Comparison of ENCODE assay signal across 18 cellular contexts in the genomic region with DNA sequence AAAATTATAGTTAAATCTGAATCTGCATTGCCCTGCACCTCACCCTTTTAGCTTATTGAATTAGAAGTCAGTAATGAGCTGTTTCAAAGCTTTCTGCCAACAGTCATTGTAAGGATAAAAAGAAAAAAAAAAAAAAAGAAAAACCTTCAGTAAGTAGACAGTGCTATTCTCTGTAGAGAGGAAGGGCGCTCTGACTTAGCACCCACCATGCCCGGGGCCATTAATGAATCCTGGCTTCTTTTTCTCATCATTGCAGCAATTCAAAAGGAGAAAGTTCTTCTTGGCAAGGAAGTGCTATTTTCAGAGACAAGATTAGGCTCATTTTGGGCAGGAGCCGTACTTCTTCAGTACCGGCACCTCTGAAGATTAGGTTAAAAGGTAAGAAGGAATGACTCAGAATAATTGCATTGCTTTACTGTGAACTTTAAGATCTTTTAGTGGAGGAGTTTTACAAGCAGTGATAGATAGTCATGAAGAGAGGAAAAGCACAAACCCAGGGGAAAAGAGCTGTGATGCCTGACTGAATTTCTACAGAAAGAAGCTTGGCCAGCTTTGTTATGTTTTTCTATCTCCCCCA.
DNase-seq lines count a peak whose midpoint lies in the region; ATAC-seq, FAIRE-seq and TF ChIP-seq lines count a peak whose summit lies in the region.
"Had no signal": no experiment of that assay in that cellular context is flagged by ENCODE, and none has a peak within 500 bp of the region (broad histone marks: within the 10 kb centered on the region; RNA-seq: fewer than 3 reads in every experiment).

No MANE protein-coding gene starts in this region.

- POLR2A ChIA-PET in HCT116 (lab: Charles Lee): no interaction called here

- intact Hi-C loops in HCT116 (cut with micrococcal nuclease): no loop called here

- no peaks in the 10 kb centered on the region for H3K79me2 ChIP-seq in HCT116 (ENCODE audit: insufficient read depth, low read length)
- H3K79me2 ChIP-seq in keratinocyte (ENCODE audit: control insufficient read depth, insufficient read depth, low read length): no peaks in the 10 kb centered on the region

- H2AFZ ChIP-seq in HCT116 (ENCODE audit: low read depth, low read length, poor library complexity, severe bottlenecking): no peak overlapping the region
- peak overlapping the region; percentile 14 for H2AFZ ChIP-seq in keratinocyte (ENCODE audit: control insufficient read depth, low read length)

- H3K27ac Mint-ChIP-seq in activated naive CD8-positive, alpha-beta T cell treated with anti-CD3 and anti-CD28 coated beads, Interleukin-2, amount 50 U/mL, for 24 hours: no peak overlapping the region
- H3K27ac Mint-ChIP-seq: CD14-positive monocyte; CD8-positive, alpha-beta T cell had no signal

- ATAC-seq in HCT116: no peak
- no peak for ATAC-seq in activated naive CD8-positive, alpha-beta T cell treated with anti-CD3 and anti-CD28 coated beads, Interleukin-2, amount 50 U/mL, for 24 hours
- ATAC-seq: A549; CD8-positive, alpha-beta T cell had no signal

- no peaks in the 10 kb centered on the region for H3K9me1 ChIP-seq in keratinocyte (ENCODE audit: control insufficient read depth, extremely low read depth, insufficient read depth, low read length)

- RAD21 ChIA-PET in HCT116 (lab: Charles Lee; ENCODE audit: low non-redundant PET in 1 of 2, low total read pairs in 2 of 2, uncharacterized antibody in 2 of 2, unreplicated experiment in 2 of 2): no interaction called here

- H3K9me3 ChIP-seq in HCT116 (ENCODE audit: control insufficient read depth in 1 of 2, insufficient read depth in 1 of 2, low read depth in 1 of 2, low read length in 2 of 2) (0 out of 4 replicates have a peak, but pooled peaks cover 0 to 3% of the 10 kb centered on the region in 2 experiments), keratinocyte (ENCODE audit: control insufficient read depth, low read depth, low read length) (no peaks in the 10 kb centered on the region)
- H3K9me3 ChIP-seq: A549, Caco-2 had no signal

- H3K36me3 ChIP-seq in HCT116 (ENCODE audit: control insufficient read depth in 1 of 2, insufficient read depth in 2 of 2, low read length in 2 of 2): no peaks in the 10 kb centered on the region
- H3K36me3 ChIP-seq in bronchial epithelial cell (ENCODE audit: control insufficient read depth, insufficient read depth, low read length): no peaks in the 10 kb centered on the region
- no peaks in the 10 kb centered on the region for H3K36me3 ChIP-seq in keratinocyte (ENCODE audit: control insufficient read depth in 2 of 2, extremely low read depth in 1 of 2, insufficient read depth in 2 of 2, low read length in 2 of 2)

- TF ChIP-seq RAD21 in HCT116 (IDR thresholded peaks at IDR 0.05; ENCODE audit: low read depth): no peak

- H3K9ac ChIP-seq in HCT116 (ENCODE audit: low read length) (no peak overlapping the region), keratinocyte (ENCODE audit: control insufficient read depth, extremely low read depth, insufficient read depth, low read length) (no peak overlapping the region)

- H3K4me3 Mint-ChIP-seq in activated naive CD8-positive, alpha-beta T cell treated with anti-CD3 and anti-CD28 coated beads, Interleukin-2, amount 50 U/mL, for 24 hours: no peak overlapping the region
- H3K4me3 Mint-ChIP-seq: CD14-positive monocyte; CD8-positive, alpha-beta T cell had no signal

- DNase-seq in HCT116 (ENCODE audit: low read depth, low spot score) (no peak), bronchial epithelial cell (ENCODE audit: low read depth) (peak; percentile 5), keratinocyte (ENCODE audit: low read depth, low spot score) (no peak), putamen (ENCODE audit: low spot score) (peak; percentile 38), NCI-H2081 treated with DMSO at 0.1 percent for 48 hours (lab: John Stamatoyannopoulos, UW) (no peak), NCI-H345 treated with DMSO at 0.1 percent for 48 hours (lab: John Stamatoyannopoulos, UW; ENCODE audit: unreplicated experiment) (no peak)
- no peak for DNase-seq in activated naive CD8-positive, alpha-beta T cell treated with anti-CD3 and anti-CD28 coated beads, Interleukin-2, amount 50 U/mL, for 24 hours
- DNase-seq in activated CD4-positive, alpha-beta T cell treated with anti-CD3 and anti-CD28 coated beads, Interleukin-2, amount 50 U/mL, for 1 hour: no peak
- DNase-seq: Caco-2; CD8-positive, alpha-beta T cell; DMS53; GF-D8; HCEC 1CT had no signal

- dilution Hi-C loops in keratinocyte (cut with MboI; ENCODE audit: extremely low pct_ligation_motif_present, low sequenced_read_pairs): no loop called here

- no peaks in the 10 kb centered on the region for H3K36me3 Mint-ChIP-seq in activated naive CD8-positive, alpha-beta T cell treated with anti-CD3 and anti-CD28 coated beads, Interleukin-2, amount 50 U/mL, for 24 hours (ENCODE audit: low read depth)
- H3K36me3 Mint-ChIP-seq: CD14-positive monocyte; CD8-positive, alpha-beta T cell had no signal

- H3K27me3 Mint-ChIP-seq in activated naive CD8-positive, alpha-beta T cell treated with anti-CD3 and anti-CD28 coated beads, Interleukin-2, amount 50 U/mL, for 24 hours: no peaks in the 10 kb centered on the region

- H3K27me3 ChIP-seq in HCT116 (ENCODE audit: insufficient read depth, low read length) (no peaks in the 10 kb centered on the region), bronchial epithelial cell (ENCODE audit: control insufficient read depth, insufficient read depth, low read length) (no peaks in the 10 kb centered on the region), keratinocyte (ENCODE audit: control insufficient read depth, extremely low read depth, insufficient read depth, low read length) (no peaks in the 10 kb centered on the region)

- BruUV-seq in HCT116 (replicated peaks; lab: Mats Ljungman, UMichigan): no TSS peak

- no peak overlapping the region for H3K4me2 ChIP-seq in HCT116 (ENCODE audit: low read length)
- peak overlapping the region; percentile 23 for H3K4me2 ChIP-seq in keratinocyte (ENCODE audit: control insufficient read depth, extremely low read depth, insufficient read depth, low read depth, low read length)
- H3K4me2 ChIP-seq: A549 had no signal

- H3K4me1 ChIP-seq in HCT116 (ENCODE audit: control insufficient read depth in 1 of 2, insufficient read depth in 2 of 2, low read length in 2 of 2): no peaks in the 10 kb centered on the region
- peaks cover 11% of the 10 kb centered on the region for H3K4me1 ChIP-seq in keratinocyte (ENCODE audit: control insufficient read depth, extremely low read depth, insufficient read depth, low read length)
- H3K4me1 ChIP-seq: A549, Caco-2 had no signal

- peaks cover 22% of the 10 kb centered on the region for H3K9me3 Mint-ChIP-seq in activated naive CD8-positive, alpha-beta T cell treated with anti-CD3 and anti-CD28 coated beads, Interleukin-2, amount 50 U/mL, for 24 hours

- H4K20me1 ChIP-seq in HCT116 (ENCODE audit: insufficient read depth): no peaks in the 10 kb centered on the region
- no peaks in the 10 kb centered on the region for H4K20me1 ChIP-seq in keratinocyte (ENCODE audit: control insufficient read depth, extremely low read depth, insufficient read depth, low read length)

- H3K4me1 Mint-ChIP-seq in activated naive CD8-positive, alpha-beta T cell treated with anti-CD3 and anti-CD28 coated beads, Interleukin-2, amount 50 U/mL, for 24 hours: no peaks in the 10 kb centered on the region
- H3K4me1 Mint-ChIP-seq: CD14-positive monocyte had no signal

- no peaks in the 10 kb centered on the region for H3K9me2 ChIP-seq in HCT116 (ENCODE audit: insufficient read depth)

- no peak overlapping the region for H3K4me3 ChIP-seq in HCT116 (replicated peaks in 1 of 2; ENCODE audit: low read depth in 1 of 2, low read length in 2 of 2)
- no peak overlapping the region for H3K4me3 ChIP-seq in bronchial epithelial cell (ENCODE audit: low read depth, low read length)
- H3K4me3 ChIP-seq in keratinocyte (ENCODE audit: control insufficient read depth in 2 of 3, extremely low read depth in 1 of 3, insufficient read depth in 2 of 3, low read depth in 1 of 3, low read length in 3 of 3): peak overlapping the region in 1 of 3 experiments; percentile 1
- H3K4me3 ChIP-seq: A549 had no signal

- no peak for TF ChIP-seq POLR2A in HCT116 (IDR thresholded peaks at IDR 0.05; ENCODE audit: borderline replicate concordance, extremely low read depth, insufficient read depth, insufficient read length)

- no peak for FAIRE-seq in bronchial epithelial cell (lab: Jason Lieb, UNC)
- FAIRE-seq in keratinocyte (lab: Jason Lieb, UNC): peak; percentile 79
- FAIRE-seq: A549, GM19239, H1 had no signal

- CTCF ChIA-PET in HCT116 (lab: Charles Lee): no interaction called here

- TF ChIP-seq CTCF in HCT116 (IDR thresholded peaks at IDR 0.05 in 2 of 3, conservative IDR thresholded peaks at IDR 0.05 in 1 of 3; ENCODE audit: borderline replicate concordance in 1 of 3, insufficient read depth in 1 of 3, low read depth in 2 of 3, low read length in 2 of 3): no peak
- TF ChIP-seq CTCF in bronchial epithelial cell (IDR thresholded peaks at IDR 0.05; ENCODE audit: insufficient read depth, low read length, severe bottlenecking): no peak
- TF ChIP-seq CTCF in keratinocyte (optimal IDR thresholded peaks at IDR 0.05 in 1 of 3, IDR thresholded peaks at IDR 0.05 in 1 of 3, conservative IDR thresholded peaks at IDR 0.05 in 1 of 3; ENCODE audit: extremely low read depth in 1 of 3, insufficient read depth in 2 of 3, low read length in 3 of 3): no peak

- no peak overlapping the region for H3K27ac ChIP-seq in HCT116 (ENCODE audit: low read depth, low read length)
- H3K27ac ChIP-seq in keratinocyte (ENCODE audit: control insufficient read depth, insufficient read depth, low read length): no peak overlapping the region
- H3K27ac ChIP-seq: A549, HL-60 had no signal

TF ChIP-seq in HCT116, 20 proteins besides CTCF, POLR2A, EP300 and RAD21:
- no peak for TF ChIP-seq SRF (IDR thresholded peaks at IDR 0.05; ENCODE audit: low read depth)
- peak; percentile 77 for TF ChIP-seq TCF7L2 (IDR thresholded peaks at IDR 0.05; ENCODE audit: borderline replicate concordance, extremely low read depth, insufficient read depth, insufficient read length)
TF ChIP-seq in HCT116: peak in this region for 1.

Comparison
In these comparisons a context has a peak if more than half of its experiments do, and no peak if none do; other contexts are left out.
1. DNase-seq: peak in bronchial epithelial cell (single experiment) and putamen (single experiment); none in HCT116 (single experiment), keratinocyte (single experiment), NCI-H2081 treated with DMSO at 0.1 percent for 48 hours (single experiment), activated naive CD8-positive, alpha-beta T cell treated with anti-CD3 and anti-CD28 coated beads, Interleukin-2, amount 50 U/mL, for 24 hours (single experiment), activated CD4-positive, alpha-beta T cell treated with anti-CD3 and anti-CD28 coated beads, Interleukin-2, amount 50 U/mL, for 1 hour (single experiment) and NCI-H345 treated with DMSO at 0.1 percent for 48 hours (single experiment).